ENCODE assay signal across 19 cellular contexts in genomic region chr2:236773206-236773605, GRCh38.
A peak's percentile ranks its signal among the peaks of the same experiment; 100 is the strongest.
DNase-seq lines count a peak whose midpoint lies in the region; TF ChIP-seq lines count a peak whose summit lies in the region.
"Had no signal": no experiment of that assay in that cellular context is flagged by ENCODE, and none has a peak within 500 bp of the region (broad histone marks: within the 10 kb centered on the region; RNA-seq: fewer than 3 reads in every experiment).

No MANE protein-coding gene starts in this region.

- H3K9ac ChIP-seq in neural progenitor cell: no peak overlapping the region
- H3K9ac ChIP-seq: BLaER1 treated with 17β-estradiol and CSF1 and Interleukin-3, amounts not matched to agents 10 nM and 100 nM had no signal

- peaks cover 9% of the 10 kb centered on the region for H3K27me3 Mint-ChIP-seq in neural progenitor cell (ENCODE audit: insufficient read depth, low read depth)
- peaks cover 4% of the 10 kb centered on the region for H3K27me3 Mint-ChIP-seq in activated CD4-positive, alpha-beta memory T cell treated with anti-CD3 and anti-CD28 coated beads for 36 hours
- peaks cover 5 to 9% of the 10 kb centered on the region in 2 donors for H3K27me3 Mint-ChIP-seq in CD4-positive, alpha-beta memory T cell

- H3K4me3 ChIP-seq in hepatocyte (no peak overlapping the region), neural progenitor cell (no peak overlapping the region), Peyer's patch (no peak overlapping the region)
- H3K4me3 ChIP-seq in CD4-positive, alpha-beta memory T cell (ENCODE audit: low read length in 2 of 2): no peak overlapping the region
- H3K4me3 ChIP-seq: BLaER1 treated with 17β-estradiol and CSF1 and Interleukin-3, amounts not matched to agents 10 nM and 100 nM had no signal

- no peaks in the 10 kb centered on the region for H3K36me3 ChIP-seq in hepatocyte (replicated peaks; ENCODE audit: insufficient read depth, low read depth)
- H3K36me3 ChIP-seq in neural progenitor cell: no peaks in the 10 kb centered on the region
- H3K36me3 ChIP-seq in Peyer's patch: no peaks in the 10 kb centered on the region
- no peaks in the 10 kb centered on the region for H3K36me3 ChIP-seq in CD4-positive, alpha-beta memory T cell (ENCODE audit: insufficient read depth, low read length)
- H3K36me3 ChIP-seq: BLaER1 treated with 17β-estradiol and CSF1 and Interleukin-3, amounts not matched to agents 10 nM and 100 nM had no signal

- H3K27me3 ChIP-seq in hepatocyte (no peaks in the 10 kb centered on the region), neural progenitor cell (no peaks in the 10 kb centered on the region), Peyer's patch (no peaks in the 10 kb centered on the region)
- H3K27me3 ChIP-seq in CD4-positive, alpha-beta memory T cell (ENCODE audit: insufficient read depth, low read length): no peaks in the 10 kb centered on the region
- H3K27me3 ChIP-seq: BLaER1 treated with 17β-estradiol and CSF1 and Interleukin-3, amounts not matched to agents 10 nM and 100 nM had no signal

- WGBS in hepatocyte (ENCODE audit: low lambda C conversion rate, missing lambda C conversion rate): 82% methylated on average over 9 of the region's 9 CpGs

- DNase-seq in SK-N-DZ (ENCODE audit: low spot score) (peak; percentile 51), hepatocyte (ENCODE audit: low spot score) (no peak), neural progenitor cell (ENCODE audit: low spot score) (no peak), retina (peak; percentile 25), DMS114 treated with DMSO at 0.1 percent for 48 hours (lab: John Stamatoyannopoulos, UW; ENCODE audit: unreplicated experiment) (no peak), Peyer's patch (no peak)
- no peak for DNase-seq in activated CD4-positive, alpha-beta memory T cell treated with anti-CD3 and anti-CD28 coated beads for 36 hours
- no peak for DNase-seq in CD4-positive, alpha-beta memory T cell
- DNase-seq: 8988T; CD8-positive, alpha-beta memory T cell; COR-L47; DMS 273 treated with DMSO at 0.1 percent for 48 hours; GOT3; H7; HFFc6; IMR-90 had no signal

- H4K20me1 ChIP-seq in hepatocyte (ENCODE audit: insufficient read depth, poor library complexity, severe bottlenecking): no peaks in the 10 kb centered on the region
- H4K20me1 ChIP-seq in neural progenitor cell (ENCODE audit: low read depth): no peaks in the 10 kb centered on the region
- H4K20me1 ChIP-seq: BLaER1 treated with 17β-estradiol and CSF1 and Interleukin-3, amounts not matched to agents 10 nM and 100 nM had no signal

- no peak overlapping the region for H2AFZ ChIP-seq in hepatocyte
- no peak overlapping the region for H2AFZ ChIP-seq in neural progenitor cell (replicated peaks)

- H3K4me2 ChIP-seq in hepatocyte (no peak overlapping the region), neural progenitor cell (no peak overlapping the region)

- H3K36me3 Mint-ChIP-seq in neural progenitor cell: no peaks in the 10 kb centered on the region
- H3K36me3 Mint-ChIP-seq in activated CD4-positive, alpha-beta memory T cell treated with anti-CD3 and anti-CD28 coated beads for 36 hours: no peaks in the 10 kb centered on the region
- no peaks in the 10 kb centered on the region for H3K36me3 Mint-ChIP-seq in CD4-positive, alpha-beta memory T cell
- H3K36me3 Mint-ChIP-seq: CD8-positive, alpha-beta memory T cell had no signal

- peaks cover 14% of the 10 kb centered on the region for H3K4me1 ChIP-seq in hepatocyte (ENCODE audit: insufficient read depth)
- H3K4me1 ChIP-seq in neural progenitor cell: no peaks in the 10 kb centered on the region
- H3K4me1 ChIP-seq in Peyer's patch: no peaks in the 10 kb centered on the region
- no peaks in the 10 kb centered on the region for H3K4me1 ChIP-seq in CD4-positive, alpha-beta memory T cell (ENCODE audit: insufficient read depth, low read length)

- no peak overlapping the region for H3K4me3 Mint-ChIP-seq in neural progenitor cell
- no peak overlapping the region for H3K4me3 Mint-ChIP-seq in activated CD4-positive, alpha-beta memory T cell treated with anti-CD3 and anti-CD28 coated beads for 36 hours
- H3K4me3 Mint-ChIP-seq in CD4-positive, alpha-beta memory T cell: no peak overlapping the region
- H3K4me3 Mint-ChIP-seq: B cell; CD8-positive, alpha-beta memory T cell; HFFc6 had no signal

- H3K27ac ChIP-seq in hepatocyte (peak overlapping the region; percentile 81), neural progenitor cell (no peak overlapping the region), Peyer's patch (no peak overlapping the region)
- H3K27ac ChIP-seq in CD4-positive, alpha-beta memory T cell (ENCODE audit: low read depth, low read length): no peak overlapping the region
- H3K27ac ChIP-seq: BLaER1 treated with 17β-estradiol and CSF1 and Interleukin-3, amounts not matched to agents 10 nM and 100 nM; HL-60 had no signal

- H3K9me3 ChIP-seq in hepatocyte (ENCODE audit: low read depth) (no peaks in the 10 kb centered on the region), neural progenitor cell (ENCODE audit: low read depth) (no peaks in the 10 kb centered on the region), Peyer's patch (no peaks in the 10 kb centered on the region)
- no peaks in the 10 kb centered on the region for H3K9me3 ChIP-seq in CD4-positive, alpha-beta memory T cell (ENCODE audit: control insufficient read depth in 1 of 2, low read length in 2 of 2)

- no peak for TF ChIP-seq POLR2A in Peyer's patch (IDR thresholded peaks at IDR 0.05)

- intact Hi-C loops in activated CD4-positive, alpha-beta memory T cell treated with anti-CD3 and anti-CD28 coated beads for 36 hours (cut with micrococcal nuclease): no loop called here
- intact Hi-C loops in CD4-positive, alpha-beta memory T cell (cut with micrococcal nuclease): no loop called here

- no peaks in the 10 kb centered on the region for H3K9me3 Mint-ChIP-seq in neural progenitor cell
- H3K9me3 Mint-ChIP-seq in activated CD4-positive, alpha-beta memory T cell treated with anti-CD3 and anti-CD28 coated beads for 36 hours: no peaks in the 10 kb centered on the region
- H3K9me3 Mint-ChIP-seq in CD4-positive, alpha-beta memory T cell: peaks cover 0 to 2% (median 0%) of the 10 kb centered on the region in 8 donors

- H3F3A ChIP-seq in neural progenitor cell (ENCODE audit: low read depth): no peaks in the 10 kb centered on the region

- H3K4me1 Mint-ChIP-seq in neural progenitor cell: peaks cover 29% of the 10 kb centered on the region
- no peaks in the 10 kb centered on the region for H3K4me1 Mint-ChIP-seq in activated CD4-positive, alpha-beta memory T cell treated with anti-CD3 and anti-CD28 coated beads for 36 hours (ENCODE audit: low read depth)
- H3K4me1 Mint-ChIP-seq in CD4-positive, alpha-beta memory T cell: no peaks in the 10 kb centered on the region
- H3K4me1 Mint-ChIP-seq: B cell; CD8-positive, alpha-beta memory T cell had no signal

- H3K79me2 ChIP-seq in hepatocyte (peaks cover 4% of the 10 kb centered on the region), neural progenitor cell (ENCODE audit: low read depth) (no peaks in the 10 kb centered on the region)

- no peak for TF ChIP-seq CTCF in hepatocyte (IDR thresholded peaks at IDR 0.05; ENCODE audit: poor library complexity)
- no peak for TF ChIP-seq CTCF in neural progenitor cell (IDR thresholded peaks at IDR 0.05)
- TF ChIP-seq CTCF in Peyer's patch (IDR thresholded peaks at IDR 0.05): no peak

- POLR2A ChIA-PET in activated CD4-positive, alpha-beta memory T cell treated with anti-CD3 and anti-CD28 coated beads for 36 hours (lab: Charles Lee): no interaction called here
- POLR2A ChIA-PET in CD4-positive, alpha-beta memory T cell (lab: Charles Lee; ENCODE audit: partially characterized antibody): no interaction called here

- CTCF ChIA-PET in activated CD4-positive, alpha-beta memory T cell treated with anti-CD3 and anti-CD28 coated beads for 36 hours (lab: Charles Lee): no interaction called here
- CTCF ChIA-PET in CD4-positive, alpha-beta memory T cell (lab: Charles Lee; ENCODE audit: partially characterized antibody): no interaction called here

- peak overlapping the region; percentile 42 for H3K27ac Mint-ChIP-seq in neural progenitor cell
- H3K27ac Mint-ChIP-seq in activated CD4-positive, alpha-beta memory T cell treated with anti-CD3 and anti-CD28 coated beads for 36 hours: no peak overlapping the region
- H3K27ac Mint-ChIP-seq in CD4-positive, alpha-beta memory T cell: no peak overlapping the region
- H3K27ac Mint-ChIP-seq: B cell; CD8-positive, alpha-beta memory T cell; HFFc6 had no signal

- H3K9me2 ChIP-seq in hepatocyte (replicated peaks; ENCODE audit: insufficient read depth): no peaks in the 10 kb centered on the region

Comparison
In these comparisons a context has a peak if more than half of its experiments do, and no peak if none do; other contexts are left out.
1. DNase-seq: peak in SK-N-DZ (single experiment) and retina (single experiment); none in hepatocyte (single experiment), neural progenitor cell (single experiment), activated CD4-positive, alpha-beta memory T cell treated with anti-CD3 and anti-CD28 coated beads for 36 hours (single experiment), DMS114 treated with DMSO at 0.1 percent for 48 hours (single experiment), Peyer's patch (0 of 3) and CD4-positive, alpha-beta memory T cell (0 of 5).